In the genomic region with DNA sequence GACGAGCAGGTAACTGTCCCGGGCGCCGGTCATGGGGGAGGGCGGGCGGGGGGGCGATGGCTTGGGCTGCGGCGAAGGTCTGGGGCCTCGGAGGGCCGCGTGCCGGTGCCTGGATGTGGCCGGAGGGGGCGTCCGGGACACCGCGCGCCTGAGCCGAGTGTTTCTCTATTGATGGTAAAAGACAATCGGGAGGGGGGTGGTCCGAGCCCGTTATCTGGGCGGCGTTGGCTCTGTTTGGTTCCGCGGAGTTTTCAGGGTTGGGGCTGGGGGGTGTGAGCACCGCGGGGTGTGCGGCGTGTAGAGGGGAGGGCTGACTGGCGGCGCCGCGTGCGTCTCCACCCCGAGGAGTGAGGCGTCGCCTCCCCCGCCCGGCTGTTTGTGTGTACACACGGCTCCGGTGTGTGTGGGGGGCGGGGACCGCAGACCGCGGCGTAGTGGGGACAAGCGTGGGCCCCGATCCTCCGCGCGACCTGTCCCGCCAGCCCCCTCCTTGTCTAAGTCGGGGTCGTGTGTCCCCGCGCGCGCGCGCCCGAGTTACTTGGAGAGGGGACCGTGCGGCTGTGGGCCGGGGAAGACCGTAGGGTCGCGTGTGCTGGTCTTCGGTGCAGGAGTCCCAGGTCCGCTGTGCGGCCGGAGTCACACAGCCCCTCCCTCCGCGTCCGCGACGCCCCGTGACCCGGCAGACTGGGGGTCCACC, we compare ENCODE assay signal across 8 cellular contexts. TPM values are rescaled to one million over a fixed set of nuclear protein-coding genes. Genes with fewer than 3 reads are reported as not detected.
DNase-seq lines count a peak whose midpoint lies in the region; ATAC-seq, FAIRE-seq and TF ChIP-seq lines count a peak whose summit lies in the region.

No MANE protein-coding gene starts in this region.

- H3K9ac ChIP-seq in H1 (replicated peaks in 1 of 4; ENCODE audit: extremely low read depth in 1 of 4, low read depth in 3 of 4, low read length in 3 of 4) = peak overlapping the region in 3 of 4 experiments; percentile 25 to 52 (median 39); a peak in 4 of 7 replicates

- H3K4me3 Mint-ChIP-seq in activated CD8-positive, alpha-beta T cell treated with anti-CD3 and anti-CD28 coated beads for 36 hours = peak overlapping the region; percentile 78
- peak overlapping the region; percentile 89 for H3K4me3 Mint-ChIP-seq in stimulated activated memory B cell treated with anti-CD40 and anti-IgM and Interleukin-4, amounts not matched to agents 10 μg/mL and 1 μg/mL and 100 μg/mL, for 72 hours

- H3K79me2 ChIP-seq in H1 (ENCODE audit: control insufficient read depth in 1 of 2, insufficient read depth in 2 of 2, low read length in 2 of 2) = peaks cover 0 to 17% of the 10 kb centered on the region in 2 experiments; a peak in 2 of 4 replicates

- intact Hi-C loops in activated CD8-positive, alpha-beta T cell treated with anti-CD3 and anti-CD28 coated beads for 36 hours (cut with micrococcal nuclease) = no loop called here

- POLR2A ChIA-PET in activated CD8-positive, alpha-beta T cell treated with anti-CD3 and anti-CD28 coated beads for 36 hours (lab: Charles Lee) = no interaction called here
- POLR2A ChIA-PET in H1 (lab: Charles Lee; ENCODE audit: partially characterized antibody) = no interaction called here

- no peak overlapping the region for H2AK5ac ChIP-seq in H1 (ENCODE audit: low read depth, low read length)

- H3K27ac Mint-ChIP-seq in activated CD8-positive, alpha-beta T cell treated with anti-CD3 and anti-CD28 coated beads for 36 hours = no peak overlapping the region
- H3K27ac Mint-ChIP-seq in stimulated activated memory B cell treated with anti-CD40 and anti-IgM and Interleukin-4, amounts not matched to agents 10 μg/mL and 1 μg/mL and 100 μg/mL, for 72 hours = peak overlapping the region; percentile 63

- H3K4me1 Mint-ChIP-seq in activated CD8-positive, alpha-beta T cell treated with anti-CD3 and anti-CD28 coated beads for 36 hours (ENCODE audit: low read depth) = peaks cover 18% of the 10 kb centered on the region
- peaks cover 17% of the 10 kb centered on the region for H3K4me1 Mint-ChIP-seq in stimulated activated memory B cell treated with anti-CD40 and anti-IgM and Interleukin-4, amounts not matched to agents 10 μg/mL and 1 μg/mL and 100 μg/mL, for 72 hours

- no peak overlapping the region for H3K4ac ChIP-seq in H1 (replicated peaks; ENCODE audit: insufficient read length, low read depth, low read length)

- peaks cover 30 to 50% (median 35%) of the 10 kb centered on the region in 4 experiments for H3K4me1 ChIP-seq in H1 (replicated peaks in 1 of 4; ENCODE audit: control insufficient read depth in 3 of 4, insufficient read depth in 4 of 4, low read length in 3 of 4)

- H3K56ac ChIP-seq in H1 (replicated peaks; ENCODE audit: insufficient read length, low read depth, low read length) = no peak overlapping the region

- peaks cover 0 to 8% of the 10 kb centered on the region in 2 experiments for H4K20me1 ChIP-seq in H1 (replicated peaks in 1 of 2; ENCODE audit: control insufficient read depth in 1 of 2, insufficient read depth in 2 of 2, low read length in 2 of 2)

- no peak overlapping the region for H4K5ac ChIP-seq in H1 (ENCODE audit: insufficient read length, low read depth, low read length)

- H3K36me3 ChIP-seq in H1 (ENCODE audit: control insufficient read depth in 2 of 4, insufficient read depth in 4 of 4, low read length in 3 of 4) = no peaks in the 10 kb centered on the region

- TF ChIP-seq POLR2A in H1 (IDR thresholded peaks at IDR 0.05; ENCODE audit: control extremely low read depth in 1 of 2, low read depth in 2 of 2, low read length in 2 of 2) = no peak

- H4K8ac ChIP-seq in H1 (ENCODE audit: extremely low read depth, insufficient read depth, low read length) = peak overlapping the region; percentile 45; the same call in 1 of the 2 replicates

- peaks cover 24% of the 10 kb centered on the region for H3K27me3 Mint-ChIP-seq in activated CD8-positive, alpha-beta T cell treated with anti-CD3 and anti-CD28 coated beads for 36 hours
- no peaks in the 10 kb centered on the region for H3K27me3 Mint-ChIP-seq in stimulated activated memory B cell treated with anti-CD40 and anti-IgM and Interleukin-4, amounts not matched to agents 10 μg/mL and 1 μg/mL and 100 μg/mL, for 72 hours

- H3K9me3 Mint-ChIP-seq in activated CD8-positive, alpha-beta T cell treated with anti-CD3 and anti-CD28 coated beads for 36 hours = no peaks in the 10 kb centered on the region
- H3K9me3 Mint-ChIP-seq in stimulated activated memory B cell treated with anti-CD40 and anti-IgM and Interleukin-4, amounts not matched to agents 10 μg/mL and 1 μg/mL and 100 μg/mL, for 72 hours = no peaks in the 10 kb centered on the region

- peak overlapping the region; percentile 70 to 92 (median 75) for H3K4me3 ChIP-seq in H1 (ENCODE audit: extremely low read depth in 1 of 4, insufficient read depth in 2 of 4, low read depth in 3 of 4, low read length in 4 of 4)

- no peak for FAIRE-seq in H1 (lab: Jason Lieb, UNC)

- CTCF ChIA-PET in activated CD8-positive, alpha-beta T cell treated with anti-CD3 and anti-CD28 coated beads for 36 hours (lab: Charles Lee) = no interaction called here
- CTCF ChIA-PET in H1 (lab: Charles Lee; ENCODE audit: partially characterized antibody) = no interaction called here

- H2BK12ac ChIP-seq in H1 (ENCODE audit: low read depth, low read length) = no peak overlapping the region; the same call in 1 of the 2 replicates

- H3K14ac ChIP-seq in H1 (ENCODE audit: insufficient read length) = no peak overlapping the region

- ATAC-seq in activated CD8-positive, alpha-beta T cell treated with anti-CD3 and anti-CD28 coated beads for 36 hours = peak; percentile 25
- peak; percentile 73 for ATAC-seq in stimulated activated memory B cell treated with anti-CD40 and anti-IgM and Interleukin-4, amounts not matched to agents 10 μg/mL and 1 μg/mL and 100 μg/mL, for 72 hours

- no peak overlapping the region for H2BK20ac ChIP-seq in H1 (ENCODE audit: low read length)

- TF ChIP-seq CTCF in activated CD8-positive, alpha-beta T cell treated with anti-CD3 and anti-CD28 coated beads for 36 hours (IDR thresholded peaks at IDR 0.05) = no peak
- TF ChIP-seq CTCF in H1 (IDR thresholded peaks at IDR 0.05; ENCODE audit: control extremely low read depth in 1 of 3, insufficient read depth in 1 of 3, low read depth in 1 of 3, low read length in 3 of 3) = peak in 1 of 3 experiments; percentile 44; a peak in 1 of 4 replicates

- H2AFZ ChIP-seq in H1 (ENCODE audit: low read length) = no peak overlapping the region

- no peaks in the 10 kb centered on the region for H3K9me3 ChIP-seq in H1 (ENCODE audit: insufficient read depth in 2 of 2, low read depth in 1 of 2, low read length in 1 of 2)

- no peak for TF ChIP-seq EP300 in H1 (IDR thresholded peaks at IDR 0.05; ENCODE audit: borderline replicate concordance in 1 of 2, low read depth in 2 of 2, low read length in 2 of 2)

- WGBS in H1 (ENCODE audit: extremely low coverage in 1 of 2, insufficient coverage in 1 of 2, insufficient read length in 1 of 2, insufficient replicate concordance in 2 of 2, low coverage in 1 of 2, low lambda C conversion rate in 2 of 2, missing lambda C conversion rate in 1 of 2), 2 experiments = 3% methylated on average over 20 of the region's 80 CpGs; no CpG with 5 or more reads in 1 of the 2 experiments

- no peak; a peak in 1 of 4 replicates for TF ChIP-seq RAD21 in H1 (IDR thresholded peaks at IDR 0.05 in 1 of 2, conservative IDR thresholded peaks at IDR 0.05 in 1 of 2; ENCODE audit: low read depth in 2 of 2, low read length in 2 of 2)

- peak overlapping the region; percentile 81 to 94 for H3K4me2 ChIP-seq in H1 (ENCODE audit: insufficient read depth in 1 of 2, low read depth in 2 of 2, low read length in 2 of 2)

- no peak overlapping the region for H2BK120ac ChIP-seq in H1 (replicated peaks; ENCODE audit: low read depth, low read length)

- H3K27ac ChIP-seq in H1 (ENCODE audit: low read depth, low read length) = no peak overlapping the region

- peaks cover 0 to 13% (median 5%) of the 10 kb centered on the region in 4 experiments; a peak in 5 of 7 replicates for H3K27me3 ChIP-seq in H1 (replicated peaks in 1 of 4; ENCODE audit: control insufficient read depth in 3 of 4, extremely low read depth in 1 of 4, insufficient read depth in 3 of 4, low read length in 3 of 4)

- H3K18ac ChIP-seq in H1 (ENCODE audit: extremely low read depth, low read length) = peak overlapping the region; percentile 19; the same call in 1 of the 2 replicates

- peaks cover 20% of the 10 kb centered on the region for H3K23me2 ChIP-seq in H1 (ENCODE audit: low read depth, low read length)

- DNase-seq in Daoy (ENCODE audit: low read depth) (peak; percentile 69), HCEC 1CT (peak; percentile 50), NCI-H2171 (lab: John Stamatoyannopoulos, UW) (peak; percentile 39), H1 (ENCODE audit: low read depth in 1 of 2, low spot score in 2 of 2) (peak in 1 of 2 experiments; percentile 71), lung microvascular endothelial cell (ENCODE audit: low read depth in 2 of 2) (peak; percentile 65 to 73), OCI-M2 (lab: John Stamatoyannopoulos, UW; ENCODE audit: unreplicated experiment) (no peak)
- peak; percentile 56 for DNase-seq in activated CD8-positive, alpha-beta T cell treated with anti-CD3 and anti-CD28 coated beads for 36 hours

- H4K91ac ChIP-seq in H1 (replicated peaks; ENCODE audit: insufficient read length, low read length) = no peak overlapping the region

- H2BK15ac ChIP-seq in H1 (ENCODE audit: low read length) = no peak overlapping the region

- no peak overlapping the region for H3K23ac ChIP-seq in H1 (ENCODE audit: insufficient read length)

- no peaks in the 10 kb centered on the region for H3K36me3 Mint-ChIP-seq in activated CD8-positive, alpha-beta T cell treated with anti-CD3 and anti-CD28 coated beads for 36 hours (ENCODE audit: low read depth)
- H3K36me3 Mint-ChIP-seq in stimulated activated memory B cell treated with anti-CD40 and anti-IgM and Interleukin-4, amounts not matched to agents 10 μg/mL and 1 μg/mL and 100 μg/mL, for 72 hours = no peaks in the 10 kb centered on the region

- no peak overlapping the region for H2BK5ac ChIP-seq in H1 (ENCODE audit: low read depth, low read length)

- peaks cover 8% of the 10 kb centered on the region; the same call in 1 of the 2 replicates for H3K79me1 ChIP-seq in H1 (ENCODE audit: low read depth, low read length)

RNA-seq across cellular contexts. Expression of gene CTIF, which starts 1.6 kb away (rescaled TPM):
- 3.6 and 8.2 TPM in 2 replicates for total RNA-seq in Daoy (2014; rRNA removed; shearing (Covaris generic))
- 1 to 10 TPM; 3.2 to 3.5 TPM for total RNA-seq in activated CD8-positive, alpha-beta T cell treated with anti-CD3 and anti-CD28 coated beads for 36 hours
- 17.8 and 22.0 TPM in 2 replicates for total RNA-seq in H1 (2021; fragmentation: NEBNext Ultra II Directional; extraction: Animal tissue kit (Norgen Biotek cat#: 25700))
- 9.0 and 9.3 TPM in 2 replicates for polyA plus RNA-seq in H1 (2011; rRNA removed)
- 12.2 TPM for polyA plus RNA-seq in H1 (2011; cell fraction: cytosol; rRNA removed)
- 73.5 TPM for polyA plus RNA-seq in H1 (2011; cell fraction: nucleus; rRNA removed)
- polyA plus RNA-seq in H1 (2012, experiment 1 of 2) = 12.2 to 20.1 TPM (median 18.8 TPM) in 4 replicates
- 6.9 TPM for polyA plus RNA-seq in H1 (2012, experiment 2 of 2)
- 11.2 TPM for polyA plus RNA-seq in H1 (2013, experiment 1 of 2)
- 9.2 TPM for polyA plus RNA-seq in H1 (2013, experiment 2 of 2)
- 15.8 and 16.2 TPM in 2 replicates for polyA minus RNA-seq in H1 (2011; rRNA and poly(A)+ RNA removed)
- polyA minus RNA-seq in H1 (2011; cell fraction: cytosol; rRNA and poly(A)+ RNA removed) = 11.4 TPM
- polyA minus RNA-seq in H1 (2011; cell fraction: nucleus; rRNA and poly(A)+ RNA removed) = 38.2 TPM
- total RNA-seq in lung microvascular endothelial cell = 12.4 and 18.1 TPM in 2 replicates
